29 cellular contexts compared by ENCODE assay signal in genomic region chr1:237016626-237017025, GRCh38. TPM values are rescaled to one million over a fixed set of nuclear protein-coding genes. Genes with fewer than 3 reads are reported as not detected.
DNase-seq lines count a peak whose midpoint lies in the region; ATAC-seq and TF ChIP-seq lines count a peak whose summit lies in the region.
"Had no signal": no experiment of that assay in that cellular context is flagged by ENCODE, and none has a peak within 500 bp of the region (broad histone marks: within the 10 kb centered on the region; RNA-seq: fewer than 3 reads in every experiment).

No MANE protein-coding gene starts in this region.

- H3K4me2 ChIP-seq in smooth muscle cell = no peak overlapping the region
- H3K4me2 ChIP-seq: BLaER1, KMS-11 had no signal

- H3K36me3 Mint-ChIP-seq in activated naive CD4-positive, alpha-beta T cell treated with anti-CD3 and anti-CD28 coated beads, Interleukin-2, amount 50 U/mL, for 24 hours = no peaks in the 10 kb centered on the region
- no peaks in the 10 kb centered on the region for H3K36me3 Mint-ChIP-seq in endodermal cell (ENCODE audit: low read depth)

- H4K20me1 ChIP-seq in smooth muscle cell (ENCODE audit: low read depth) = no peaks in the 10 kb centered on the region
- H4K20me1 ChIP-seq: BLaER1 had no signal

- no peaks in the 10 kb centered on the region for H3K9me3 Mint-ChIP-seq in activated naive CD4-positive, alpha-beta T cell treated with anti-CD3 and anti-CD28 coated beads, Interleukin-2, amount 50 U/mL, for 24 hours
- peaks cover 2% of the 10 kb centered on the region for H3K9me3 Mint-ChIP-seq in endodermal cell
- H3K9me3 Mint-ChIP-seq: CD4-positive, alpha-beta T cell had no signal

- H3K36me3 ChIP-seq in endodermal cell (ENCODE audit: control insufficient read depth, insufficient read depth, low read length) (no peaks in the 10 kb centered on the region), aorta (ENCODE audit: control insufficient read depth in 1 of 2, insufficient read depth in 2 of 2, low read length in 1 of 2) (no peaks in the 10 kb centered on the region), smooth muscle cell (ENCODE audit: low read depth) (no peaks in the 10 kb centered on the region)
- H3K36me3 ChIP-seq: BLaER1, SJSA1 had no signal

- 50 to 57% methylated on average over 1 of the region's 1 CpG for WGBS in endodermal cell (ENCODE audit: insufficient coverage in 1 of 2, insufficient read length in 1 of 2), 2 experiments
- WGBS in aorta, 2 donors = 92 to 93% methylated on average over 1 of the region's 1 CpG
- WGBS in smooth muscle cell (ENCODE audit: low lambda C conversion rate) = 59% methylated on average over 1 of the region's 1 CpG

- intact Hi-C loops in aorta (cut with DNase I) (no loop called here), head of caudate nucleus (cut with DNase I) (no loop called here)

- H3K4me3 ChIP-seq in endodermal cell (ENCODE audit: low read length) (no peak overlapping the region), aorta (ENCODE audit: low read length in 2 of 2) (no peak overlapping the region), smooth muscle cell (no peak overlapping the region)
- H3K4me3 ChIP-seq: BLaER1, SJSA1 had no signal

- no peak overlapping the region for H3K4me3 Mint-ChIP-seq in activated naive CD4-positive, alpha-beta T cell treated with anti-CD3 and anti-CD28 coated beads, Interleukin-2, amount 50 U/mL, for 24 hours
- H3K4me3 Mint-ChIP-seq in endodermal cell = no peak overlapping the region
- H3K4me3 Mint-ChIP-seq: CD4-positive, alpha-beta T cell; HFFc6 had no signal

- H3K4me1 Mint-ChIP-seq in activated naive CD4-positive, alpha-beta T cell treated with anti-CD3 and anti-CD28 coated beads, Interleukin-2, amount 50 U/mL, for 24 hours = no peaks in the 10 kb centered on the region
- peaks cover 4% of the 10 kb centered on the region for H3K4me1 Mint-ChIP-seq in endodermal cell

- no peaks in the 10 kb centered on the region for H3K79me2 ChIP-seq in smooth muscle cell (ENCODE audit: low read depth)

- H2AFZ ChIP-seq in smooth muscle cell (ENCODE audit: low read depth) = no peak overlapping the region

- H3F3A ChIP-seq in smooth muscle cell (ENCODE audit: low read depth) = no peaks in the 10 kb centered on the region

- peaks cover 4% of the 10 kb centered on the region for H3K27me3 Mint-ChIP-seq in activated naive CD4-positive, alpha-beta T cell treated with anti-CD3 and anti-CD28 coated beads, Interleukin-2, amount 50 U/mL, for 24 hours
- H3K27me3 Mint-ChIP-seq in endodermal cell (ENCODE audit: insufficient read depth) = no peaks in the 10 kb centered on the region

- peak overlapping the region; percentile 23 for H3K27ac Mint-ChIP-seq in activated naive CD4-positive, alpha-beta T cell treated with anti-CD3 and anti-CD28 coated beads, Interleukin-2, amount 50 U/mL, for 24 hours
- H3K27ac Mint-ChIP-seq in endodermal cell = peak overlapping the region; percentile 46
- H3K27ac Mint-ChIP-seq: CD4-positive, alpha-beta T cell; HFFc6 had no signal

- H3K27ac ChIP-seq in endodermal cell (ENCODE audit: low read depth, low read length) (no peak overlapping the region), aorta (ENCODE audit: low read depth in 1 of 2, low read length in 2 of 2) (peak overlapping the region; percentile 74 to 76), smooth muscle cell (ENCODE audit: low read depth) (no peak overlapping the region)
- H3K27ac ChIP-seq: 22Rv1, BLaER1, HL-60, KMS-11, SJSA1 had no signal

- H3K27me3 ChIP-seq in endodermal cell (ENCODE audit: control insufficient read depth, insufficient read depth, low read length, poor library complexity, severe bottlenecking) (no peaks in the 10 kb centered on the region), aorta (ENCODE audit: control insufficient read depth in 1 of 2, insufficient read depth in 2 of 2, low read length in 1 of 2) (no peaks in the 10 kb centered on the region), smooth muscle cell (ENCODE audit: low read depth) (peaks cover 13% of the 10 kb centered on the region)
- H3K27me3 ChIP-seq: BLaER1, SJSA1 had no signal

- TF ChIP-seq CTCF in endodermal cell (conservative IDR thresholded peaks at IDR 0.05) (no peak), smooth muscle cell (IDR thresholded peaks at IDR 0.05; ENCODE audit: borderline replicate concordance, insufficient read depth, poor library complexity, severe bottlenecking) (no peak)

- H3K4me1 ChIP-seq in endodermal cell (ENCODE audit: control insufficient read depth, insufficient read depth, low read length) (no peaks in the 10 kb centered on the region), aorta (ENCODE audit: control insufficient read depth in 1 of 2, insufficient read depth in 2 of 2, low read length in 2 of 2) (peaks cover 4 to 7% of the 10 kb centered on the region in 2 donors), smooth muscle cell (ENCODE audit: low read depth) (peaks cover 3% of the 10 kb centered on the region)
- H3K4me1 ChIP-seq: BLaER1, SJSA1 had no signal

- no peak for DNase-seq in activated naive CD4-positive, alpha-beta T cell (lab: John Stamatoyannopoulos, UW)
- DNase-seq in endodermal cell (no peak), iPS-NIHi7 (ENCODE audit: extremely low spot score) (peak; percentile 37), aorta (no peak), smooth muscle cell (lab: John Stamatoyannopoulos, UW; ENCODE audit: unreplicated experiment) (no peak), head of caudate nucleus (no peak)
- DNase-seq: ACHN; CD4-positive, alpha-beta T cell; COR-L47; DMS 273 treated with DMSO at 0.1 percent for 48 hours; DND-41; HFFc6; IMR-90; NCI-H1105; NCI-H1694; NCI-H2081; NCI-H2171; NCI-H524 treated with DMSO at 0.1 percent for 48 hours; NCI-H82; OCI-M1 had no signal

- H3K9me3 ChIP-seq in endodermal cell (ENCODE audit: control insufficient read depth, low read length) (no peaks in the 10 kb centered on the region), aorta (ENCODE audit: control insufficient read depth, low read length) (no peaks in the 10 kb centered on the region), smooth muscle cell (replicated peaks; ENCODE audit: low read depth) (no peaks in the 10 kb centered on the region)
- H3K9me3 ChIP-seq: BLaER1, SJSA1 had no signal

- no peak for ATAC-seq in aorta (ENCODE audit: low FRiP score)
- no peak for ATAC-seq in GM18511 (IDR thresholded peaks at IDR 0.05; ENCODE audit: unreplicated experiment)

- no peak overlapping the region for H3K9ac ChIP-seq in endodermal cell (ENCODE audit: extremely low read depth, low read length, poor library complexity, severe bottlenecking)
- H3K9ac ChIP-seq in smooth muscle cell (ENCODE audit: low read depth) = no peak overlapping the region
- H3K9ac ChIP-seq: BLaER1, KMS-11 had no signal

RNA-seq across cellular contexts. Expression of gene MT1HL1, which starts 12.4 kb away (rescaled TPM):
- not detected for total RNA-seq in endodermal cell
- not detected for polyA plus RNA-seq in endodermal cell (2013, experiment 1 of 2)
- polyA plus RNA-seq in endodermal cell (2013, experiment 2 of 2) = not detected
- not detected for total RNA-seq in aorta
- polyA plus RNA-seq in aorta = not detected
- not detected in 2 replicates for total RNA-seq in smooth muscle cell
- not detected in 2 replicates for polyA plus RNA-seq in smooth muscle cell
- total RNA-seq: CD4-positive, alpha-beta T cell; G401; HFFc6; HT-29; IMR-90; SJSA1 had no signal
- polyA plus RNA-seq: IMR-90 had no signal

RNA-seq across cellular contexts. Expression of gene RYR2, which starts 25.4 kb away (rescaled TPM):
- total RNA-seq in endodermal cell (1 to 10 TPM in 1 of 2 donors, under 1 TPM in 1; 0.95 to 2.4 TPM), aorta (100 to 1,000 TPM in 1 of 2 donors, 10 to 100 TPM in 1; 31.3 to 128 TPM), smooth muscle cell (0.09 and 0.27 TPM in 2 replicates)
- polyA plus RNA-seq in endodermal cell (2013, experiment 1 of 2) = 0.61 TPM
- polyA plus RNA-seq in endodermal cell (2013, experiment 2 of 2) = 0.66 TPM
- polyA plus RNA-seq in aorta (1 to 10 TPM; 2.6 to 4.0 TPM), smooth muscle cell (not detected in 2 replicates)
- total RNA-seq: CD4-positive, alpha-beta T cell; G401; HT-29; IMR-90; SJSA1 had no signal
- polyA plus RNA-seq: IMR-90 had no signal

Comparison
In these comparisons a context has a peak if more than half of its experiments do, and no peak if none do; other contexts are left out.
1. H3K27ac ChIP-seq: peak in aorta (2 of 2); none in endodermal cell (single experiment) and smooth muscle cell (single experiment).
2. RNA of gene RYR2, which starts 25.4 kb away (total RNA-seq): 31.3 to 128 TPM in aorta; 0.95 to 2.4 TPM in endodermal cell and 0.09 to 0.27 TPM in smooth muscle cell; every median in the first group is over 4 times any median in the second.